Comparison of ENCODE assay signal across 20 cellular contexts in genomic region chr19:45303269-45304060, GRCh38. TPM values are rescaled to one million over a fixed set of nuclear protein-coding genes. Genes with fewer than 3 reads are reported as not detected.
DNase-seq lines count a peak whose midpoint lies in the region; ATAC-seq, FAIRE-seq and TF ChIP-seq lines count a peak whose summit lies in the region.
"Had no signal": no experiment of that assay in that cellular context is flagged by ENCODE, and none has a peak within 500 bp of the region (broad histone marks: within the 10 kb centered on the region; RNA-seq: fewer than 3 reads in every experiment).

No MANE protein-coding gene starts in this region.

- intact Hi-C loops in IMR-90 (cut with micrococcal nuclease) (no loop called here), endothelial cell of umbilical vein (cut with micrococcal nuclease) (no loop called here)

- TF ChIP-seq POLR2A in IMR-90 (IDR thresholded peaks at IDR 0.05; ENCODE audit: low read depth, low read length) (no peak), endothelial cell of umbilical vein (IDR thresholded peaks at IDR 0.05; ENCODE audit: low read depth, low read length) (no peak)

- no peak for DNase-seq in SK-N-SH
- DNase-seq in IMR-90: no peak
- no peak for DNase-seq in endothelial cell of umbilical vein (ENCODE audit: low read depth, low spot score)
- no peak for DNase-seq in EL
- no peak for DNase-seq in activated CD4-positive, alpha-beta T cell treated with anti-CD3 and anti-CD28 coated beads for 48 hours
- DNase-seq: AML-193; CD4-positive, alpha-beta T cell; DMS79 treated with DMSO at 0.1 percent for 48 hours; H9 had no signal

- TF ChIP-seq RAD21 in SK-N-SH (IDR thresholded peaks at IDR 0.05; ENCODE audit: low read length): no peak
- TF ChIP-seq RAD21 in IMR-90 (IDR thresholded peaks at IDR 0.05; ENCODE audit: low read length): no peak

- H3K27me3 ChIP-seq in SK-N-SH (ENCODE audit: insufficient read depth) (no peaks in the 10 kb centered on the region), IMR-90 (ENCODE audit: control insufficient read depth, insufficient read depth, low read length) (no peaks in the 10 kb centered on the region), endothelial cell of umbilical vein (ENCODE audit: control insufficient read depth in 2 of 2, insufficient read depth in 2 of 2, low read length in 2 of 2) (peaks cover 0 to 7% of the 10 kb centered on the region in 2 experiments)

- H3K4me3 ChIP-seq in SK-N-SH (ENCODE audit: low read depth in 2 of 2, low read length in 1 of 2) (no peak overlapping the region), IMR-90 (ENCODE audit: insufficient read depth, low read depth, low read length) (no peak overlapping the region), endothelial cell of umbilical vein (replicated peaks in 1 of 3; ENCODE audit: insufficient read depth in 1 of 3, low read depth in 1 of 3, low read length in 3 of 3) (no peak overlapping the region)
- H3K4me3 ChIP-seq: A549, GM12878 had no signal

- H2AK5ac ChIP-seq in IMR-90 (ENCODE audit: low read depth, low read length): no peak overlapping the region

- no peak overlapping the region for H4K91ac ChIP-seq in IMR-90 (ENCODE audit: insufficient read depth, low read depth, low read length)

- no peak overlapping the region for H2BK120ac ChIP-seq in IMR-90 (ENCODE audit: low read depth, low read length)

- in situ Hi-C loops in IMR-90 (cut with MboI; ENCODE audit: low sequenced_read_pairs): no loop called here

- no peak for ATAC-seq in SK-N-SH treated with all-trans-retinoic acid at 6 μM for 48 hours
- ATAC-seq in IMR-90 (ENCODE audit: low read depth): no peak
- ATAC-seq: GM12878 had no signal

- H2BK5ac ChIP-seq in IMR-90 (ENCODE audit: low read depth, low read length, poor library complexity, severe bottlenecking): no peak overlapping the region

- no peak overlapping the region for H3K23ac ChIP-seq in IMR-90 (ENCODE audit: low read depth, low read length)

- H3K79me1 ChIP-seq in IMR-90 (ENCODE audit: low read depth in 1 of 2, low read length in 2 of 2): no peaks in the 10 kb centered on the region

- no peak overlapping the region for H4K5ac ChIP-seq in IMR-90 (ENCODE audit: low read depth, low read length)

- TF ChIP-seq EP300 in SK-N-SH (IDR thresholded peaks at IDR 0.05; ENCODE audit: borderline replicate concordance in 1 of 2, low read depth in 1 of 2, low read length in 1 of 2): no peak

- CTCF ChIA-PET in SK-N-SH (lab: Yijun Ruan, JAX) (no interaction called here), IMR-90 (lab: Yijun Ruan, JAX) (no interaction called here), endothelial cell of umbilical vein (lab: Charles Lee) (no interaction called here)

- peaks cover 7% of the 10 kb centered on the region for H3F3A ChIP-seq in SK-N-SH (replicated peaks; ENCODE audit: insufficient read depth)

- H3K36me3 ChIP-seq in SK-N-SH (replicated peaks in 1 of 2; ENCODE audit: control insufficient read depth in 1 of 2, insufficient read depth in 2 of 2, low read length in 1 of 2) (no peaks in the 10 kb centered on the region), IMR-90 (ENCODE audit: control insufficient read depth, insufficient read depth, low read length) (peaks cover 21% of the 10 kb centered on the region), endothelial cell of umbilical vein (ENCODE audit: control insufficient read depth in 2 of 2, extremely low read depth in 1 of 2, insufficient read depth in 2 of 2, low read length in 2 of 2) (peaks cover 0 to 2% of the 10 kb centered on the region in 2 experiments)

- H4K20me1 ChIP-seq in SK-N-SH (ENCODE audit: insufficient read depth) (no peaks in the 10 kb centered on the region), IMR-90 (ENCODE audit: insufficient read depth, low read length) (no peaks in the 10 kb centered on the region), endothelial cell of umbilical vein (replicated peaks; ENCODE audit: control insufficient read depth, extremely low read depth, insufficient read depth, low read length) (no peaks in the 10 kb centered on the region)

- no TSS peak for BruUV-seq in IMR-90 (replicated peaks; lab: Mats Ljungman, UMichigan)
- BruUV-seq in endothelial cell of umbilical vein (replicated peaks; lab: Mats Ljungman, UMichigan): TSS peak; percentile 53

- no peak overlapping the region for H3K4ac ChIP-seq in IMR-90 (ENCODE audit: low read depth, low read length)

- WGBS in SK-N-SH (ENCODE audit: low lambda C conversion rate): 81% methylated on average over 12 of the region's 12 CpGs
- WGBS in IMR-90 (ENCODE audit: extremely low coverage in 2 of 2, insufficient read length in 1 of 2), 2 experiments: 100% methylated on average over 1 of the region's 12 CpGs; no CpG with 5 or more reads in 1 of the 2 experiments

- no peak overlapping the region for H3K9ac ChIP-seq in SK-N-SH
- no peak overlapping the region for H3K9ac ChIP-seq in IMR-90 (ENCODE audit: low read depth, low read length)
- no peak overlapping the region for H3K9ac ChIP-seq in endothelial cell of umbilical vein (replicated peaks; ENCODE audit: extremely low read depth, insufficient read depth, low read length)
- H3K9ac ChIP-seq: KMS-11 had no signal

- H3K4me2 ChIP-seq in SK-N-SH (no peak overlapping the region), IMR-90 (ENCODE audit: low read depth, low read length) (no peak overlapping the region), endothelial cell of umbilical vein (ENCODE audit: insufficient read depth, low read length) (no peak overlapping the region)
- H3K4me2 ChIP-seq: A549, KMS-11 had no signal

- no peaks in the 10 kb centered on the region for H3K79me2 ChIP-seq in SK-N-SH (ENCODE audit: insufficient read depth)
- no peaks in the 10 kb centered on the region for H3K79me2 ChIP-seq in endothelial cell of umbilical vein (ENCODE audit: control insufficient read depth, insufficient read depth, low read length)

- H3K9me1 ChIP-seq in IMR-90 (ENCODE audit: insufficient read depth, low read length): peaks cover 5% of the 10 kb centered on the region; the same call in 1 of the 2 replicates
- H3K9me1 ChIP-seq in endothelial cell of umbilical vein (replicated peaks; ENCODE audit: control insufficient read depth, extremely low read depth, insufficient read depth, low read length): no peaks in the 10 kb centered on the region

- no peak overlapping the region for H2AFZ ChIP-seq in SK-N-SH (ENCODE audit: low read depth)
- no peak overlapping the region for H2AFZ ChIP-seq in IMR-90 (replicated peaks; ENCODE audit: low read length, poor library complexity)
- no peak overlapping the region for H2AFZ ChIP-seq in endothelial cell of umbilical vein (ENCODE audit: low read depth, low read length)

- peak overlapping the region; percentile 55 for H2AK9ac ChIP-seq in IMR-90 (replicated peaks; ENCODE audit: low read depth, low read length, poor library complexity)

- no peak overlapping the region for H3K18ac ChIP-seq in IMR-90 (ENCODE audit: low read depth, low read length)

- no peak overlapping the region for H4K8ac ChIP-seq in IMR-90 (ENCODE audit: low read depth in 2 of 2, low read length in 2 of 2)

- H3K4me1 ChIP-seq in SK-N-SH (ENCODE audit: control insufficient read depth in 1 of 2, insufficient read depth in 2 of 2, low read depth in 1 of 2, low read length in 1 of 2) (peaks cover 0 to 7% of the 10 kb centered on the region in 2 experiments; a peak in 1 of 4 replicates), IMR-90 (ENCODE audit: control insufficient read depth, insufficient read depth, low read length) (no peaks in the 10 kb centered on the region), endothelial cell of umbilical vein (ENCODE audit: control insufficient read depth, extremely low read depth, insufficient read depth, low read length) (no peaks in the 10 kb centered on the region)
- H3K4me1 ChIP-seq: A549 had no signal

- no peak overlapping the region for H3K14ac ChIP-seq in IMR-90 (replicated peaks; ENCODE audit: low read depth, low read length)

- no peak for FAIRE-seq in endothelial cell of umbilical vein (lab: Jason Lieb, UNC)
- FAIRE-seq: A549, GM12878, GM19239, H1, HTR-8/SVneo had no signal

- no peak overlapping the region for H3K56ac ChIP-seq in IMR-90 (ENCODE audit: extremely low read depth, insufficient read depth, low read length)

- H3K9me3 ChIP-seq in SK-N-SH: no peaks in the 10 kb centered on the region
- 0 out of 2 replicates have a peak, but pooled peaks cover 2% of the 10 kb centered on the region for H3K9me3 ChIP-seq in IMR-90 (ENCODE audit: control insufficient read depth, insufficient read depth, low read length)
- no peaks in the 10 kb centered on the region for H3K9me3 ChIP-seq in endothelial cell of umbilical vein (replicated peaks; ENCODE audit: control insufficient read depth, insufficient read depth, low read length)
- H3K9me3 ChIP-seq: A549 had no signal

- H2BK15ac ChIP-seq in IMR-90 (ENCODE audit: low read depth, low read length): no peak overlapping the region

- POLR2A ChIA-PET in SK-N-SH (lab: Yijun Ruan, JAX): no interaction called here
- POLR2A ChIA-PET in IMR-90 (lab: Charles Lee; ENCODE audit: unreplicated experiment): no interaction called here
- POLR2A ChIA-PET in endothelial cell of umbilical vein (lab: Charles Lee): no interaction called here

- dilution Hi-C loops in IMR-90 (cut with HindIII; ENCODE audit: low sequenced_read_pairs, unreplicated experiment): no loop called here
- dilution Hi-C loops in endothelial cell of umbilical vein (cut with MboI; ENCODE audit: extremely low pct_ligation_motif_present, low sequenced_read_pairs): no loop called here

- TF ChIP-seq CTCF in SK-N-SH (IDR thresholded peaks at IDR 0.05) (no peak), IMR-90 (conservative IDR thresholded peaks at IDR 0.05; ENCODE audit: low read depth, low read length) (no peak), endothelial cell of umbilical vein (IDR thresholded peaks at IDR 0.05; ENCODE audit: extremely low read depth in 1 of 2, insufficient read depth in 1 of 2, low read depth in 1 of 2, low read length in 2 of 2) (no peak)

- no peaks in the 10 kb centered on the region for H3K9me2 ChIP-seq in SK-N-SH

- H3K27ac ChIP-seq in SK-N-SH (ENCODE audit: low read depth in 2 of 2, low read length in 1 of 2) (no peak overlapping the region), IMR-90 (ENCODE audit: insufficient read depth, low read length) (no peak overlapping the region), endothelial cell of umbilical vein (ENCODE audit: insufficient read depth, low read depth, low read length) (no peak overlapping the region)
- H3K27ac ChIP-seq: 22Rv1, A549, C4-2B, KMS-11 had no signal

- H2BK20ac ChIP-seq in IMR-90 (ENCODE audit: low read depth, low read length): no peak overlapping the region

RNA-seq across cellular contexts. Expression of gene CKM, which starts 19.2 kb away (rescaled TPM):
- 0.05 TPM in 1 of 2 replicates, not detected in the other for polyA plus RNA-seq in SK-N-SH (2012; rRNA removed)
- not detected in 2 replicates for polyA plus RNA-seq in SK-N-SH (2012; cell fraction: cytosol; rRNA removed)
- polyA plus RNA-seq in SK-N-SH (2012; cell fraction: nucleus; rRNA removed): 0.04 TPM in 1 of 2 replicates, not detected in the other
- total RNA-seq in IMR-90 (2012; rRNA removed): not detected in 2 replicates
- polyA plus RNA-seq in IMR-90 (2012; rRNA removed): not detected in 2 replicates
- polyA plus RNA-seq in IMR-90 (2012; cell fraction: cytosol; rRNA removed): 0.04 TPM in 1 of 2 replicates, not detected in the other
- polyA plus RNA-seq in IMR-90 (2012; cell fraction: nucleus; rRNA removed; ENCODE audit: low replicate concordance): 0.09 TPM in 1 of 2 replicates, not detected in the other
- not detected in 2 replicates for total RNA-seq in endothelial cell of umbilical vein
- polyA plus RNA-seq in endothelial cell of umbilical vein: not detected in 2 replicates
- polyA plus RNA-seq in endothelial cell of umbilical vein (2011; cell fraction: cytosol; rRNA removed): 0.04 and 0.10 TPM in 2 replicates
- not detected in 2 replicates for polyA plus RNA-seq in endothelial cell of umbilical vein (2011; cell fraction: nucleus; rRNA removed)
- polyA plus RNA-seq in endothelial cell of umbilical vein (2012): not detected in 2 replicates
- not detected in 2 replicates for polyA minus RNA-seq in endothelial cell of umbilical vein
- not detected for polyA minus RNA-seq in endothelial cell of umbilical vein (2011; cell fraction: cytosol; rRNA and poly(A)+ RNA removed)
- not detected in 2 replicates for polyA minus RNA-seq in endothelial cell of umbilical vein (2011; cell fraction: nucleus; rRNA and poly(A)+ RNA removed)
- total RNA-seq: CD4-positive, alpha-beta T cell; H1; H9 had no signal
- polyA plus RNA-seq: A549, BJ had no signal

RNA-seq across cellular contexts. Expression of gene KLC3, which starts 37.1 kb away (rescaled TPM):
- polyA plus RNA-seq in SK-N-SH (2012; rRNA removed) (0.75 and 1.2 TPM in 2 replicates), IMR-90 (2012; rRNA removed) (0.09 and 0.14 TPM in 2 replicates), endothelial cell of umbilical vein (not detected in 2 replicates)
- polyA plus RNA-seq in SK-N-SH (2012; cell fraction: cytosol; rRNA removed): 0.28 and 0.79 TPM in 2 replicates
- polyA plus RNA-seq in SK-N-SH (2012; cell fraction: nucleus; rRNA removed): 0.93 and 1.3 TPM in 2 replicates
- total RNA-seq in IMR-90 (2012; rRNA removed) (under 0.01 and 0.18 TPM in 2 replicates), endothelial cell of umbilical vein (not detected in 2 replicates)
- polyA plus RNA-seq in IMR-90 (2012; cell fraction: cytosol; rRNA removed): 0.19 and 0.22 TPM in 2 replicates
- 0.11 and 0.24 TPM in 2 replicates for polyA plus RNA-seq in IMR-90 (2012; cell fraction: nucleus; rRNA removed; ENCODE audit: low replicate concordance)
- not detected in 2 replicates for polyA plus RNA-seq in endothelial cell of umbilical vein (2011; cell fraction: cytosol; rRNA removed)
- not detected in 2 replicates for polyA plus RNA-seq in endothelial cell of umbilical vein (2011; cell fraction: nucleus; rRNA removed)
- not detected in 2 replicates for polyA plus RNA-seq in endothelial cell of umbilical vein (2012)
- polyA minus RNA-seq in endothelial cell of umbilical vein: 0.11 TPM in 1 of 2 replicates, not detected in the other
- not detected for polyA minus RNA-seq in endothelial cell of umbilical vein (2011; cell fraction: cytosol; rRNA and poly(A)+ RNA removed)
- not detected in 2 replicates for polyA minus RNA-seq in endothelial cell of umbilical vein (2011; cell fraction: nucleus; rRNA and poly(A)+ RNA removed)
- total RNA-seq: CD4-positive, alpha-beta T cell had no signal

RNA-seq across cellular contexts. Expression of gene MARK4, which starts 52.4 kb away (rescaled TPM):
- polyA plus RNA-seq in SK-N-SH (2012; rRNA removed) (9.8 and 16.3 TPM in 2 replicates), IMR-90 (2012; rRNA removed) (20.3 and 20.7 TPM in 2 replicates), endothelial cell of umbilical vein (13.9 and 14.4 TPM in 2 replicates)
- polyA plus RNA-seq in SK-N-SH (2012; cell fraction: cytosol; rRNA removed): 18.2 and 22.7 TPM in 2 replicates
- polyA plus RNA-seq in SK-N-SH (2012; cell fraction: nucleus; rRNA removed): 31.0 and 42.9 TPM in 2 replicates
- total RNA-seq in IMR-90 (2012; rRNA removed) (8.1 and 11.3 TPM in 2 replicates), endothelial cell of umbilical vein (50.0 and 51.6 TPM in 2 replicates)
- polyA plus RNA-seq in IMR-90 (2012; cell fraction: cytosol; rRNA removed): 19.3 and 52.1 TPM in 2 replicates
- polyA plus RNA-seq in IMR-90 (2012; cell fraction: nucleus; rRNA removed; ENCODE audit: low replicate concordance): 33.3 and 34.2 TPM in 2 replicates
- 20.8 and 21.0 TPM in 2 replicates for polyA plus RNA-seq in endothelial cell of umbilical vein (2011; cell fraction: cytosol; rRNA removed)
- polyA plus RNA-seq in endothelial cell of umbilical vein (2011; cell fraction: nucleus; rRNA removed): 30.4 and 41.3 TPM in 2 replicates
- polyA plus RNA-seq in endothelial cell of umbilical vein (2012): 45.3 and 54.7 TPM in 2 replicates
- 26.0 and 31.8 TPM in 2 replicates for polyA minus RNA-seq in endothelial cell of umbilical vein
- 3.9 TPM for polyA minus RNA-seq in endothelial cell of umbilical vein (2011; cell fraction: cytosol; rRNA and poly(A)+ RNA removed)
- polyA minus RNA-seq in endothelial cell of umbilical vein (2011; cell fraction: nucleus; rRNA and poly(A)+ RNA removed): 17.4 and 27.3 TPM in 2 replicates

RNA-seq across cellular contexts. Expression of gene EXOC3L2, which starts 58.3 kb away (rescaled TPM):
- polyA plus RNA-seq in SK-N-SH (2012; rRNA removed): 0.02 TPM in 1 of 2 replicates, not detected in the other
- not detected in 2 replicates for polyA plus RNA-seq in SK-N-SH (2012; cell fraction: cytosol; rRNA removed)
- not detected in 2 replicates for polyA plus RNA-seq in SK-N-SH (2012; cell fraction: nucleus; rRNA removed)
- total RNA-seq in IMR-90 (2012; rRNA removed): not detected in 2 replicates
- polyA plus RNA-seq in IMR-90 (2012; rRNA removed): 0.03 TPM in 1 of 2 replicates, not detected in the other
- polyA plus RNA-seq in IMR-90 (2012; cell fraction: cytosol; rRNA removed): 0.08 and 0.13 TPM in 2 replicates
- polyA plus RNA-seq in IMR-90 (2012; cell fraction: nucleus; rRNA removed; ENCODE audit: low replicate concordance): 0.06 and 0.11 TPM in 2 replicates
- 0.66 and 1.2 TPM in 2 replicates for total RNA-seq in endothelial cell of umbilical vein
- polyA plus RNA-seq in endothelial cell of umbilical vein: 1.7 and 1.8 TPM in 2 replicates
- polyA plus RNA-seq in endothelial cell of umbilical vein (2011; cell fraction: cytosol; rRNA removed): 1.1 and 1.2 TPM in 2 replicates
- polyA plus RNA-seq in endothelial cell of umbilical vein (2011; cell fraction: nucleus; rRNA removed): 1.1 and 1.6 TPM in 2 replicates
- polyA plus RNA-seq in endothelial cell of umbilical vein (2012): 0.08 and 0.23 TPM in 2 replicates
- polyA minus RNA-seq in endothelial cell of umbilical vein: 0.62 and 1.00 TPM in 2 replicates
- polyA minus RNA-seq in endothelial cell of umbilical vein (2011; cell fraction: cytosol; rRNA and poly(A)+ RNA removed): not detected
- 0.43 TPM in 2 replicates for polyA minus RNA-seq in endothelial cell of umbilical vein (2011; cell fraction: nucleus; rRNA and poly(A)+ RNA removed)
- total RNA-seq: CD4-positive, alpha-beta T cell; G401; GM12878 had no signal
- polyA plus RNA-seq: GM12878 had no signal
